Comparison of ENCODE assay signal across 8 cellular contexts in the genomic region with DNA sequence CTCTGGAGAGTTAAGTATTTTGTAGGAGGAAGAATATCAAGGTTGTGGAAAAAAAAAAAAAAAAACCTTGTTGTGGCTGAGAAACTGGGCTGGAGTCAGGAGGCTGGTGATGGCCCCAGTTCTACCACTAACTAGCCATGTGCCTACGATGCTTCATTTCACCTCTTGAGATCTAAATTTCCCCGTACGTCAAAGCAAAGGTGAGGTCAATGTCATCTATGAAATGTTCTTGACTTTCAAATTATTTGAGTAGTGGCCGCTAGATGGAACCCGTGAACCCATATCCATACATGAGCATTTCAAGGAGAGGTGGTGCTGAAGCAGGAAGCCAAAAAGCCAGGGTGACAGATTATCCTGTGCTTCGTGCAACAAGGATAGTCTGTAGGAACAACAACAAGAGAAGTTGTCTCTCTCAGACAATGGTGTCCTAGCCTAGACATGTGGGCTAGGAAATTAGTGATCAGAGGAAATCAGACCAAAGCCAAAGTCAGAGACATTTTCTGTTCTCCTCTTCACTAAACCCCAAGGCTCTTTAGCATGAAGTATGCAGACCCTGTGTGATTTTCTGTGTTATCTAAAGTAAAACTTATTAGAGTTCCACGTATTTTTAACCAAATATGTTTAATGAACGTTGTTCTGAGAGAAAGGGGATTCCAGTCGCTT.
A peak's percentile ranks its signal among the peaks of the same experiment; 100 is the strongest.
DNase-seq lines count a peak whose midpoint lies in the region; ATAC-seq and TF ChIP-seq lines count a peak whose summit lies in the region.

No MANE protein-coding gene starts in this region.

- H3K9ac ChIP-seq in neural cell (ENCODE audit: low read length) = no peak overlapping the region

- TF ChIP-seq POLR2A in esophagus muscularis mucosa (IDR thresholded peaks at IDR 0.05; ENCODE audit: low read depth) = no peak

- no peaks in the 10 kb centered on the region for H4K20me1 ChIP-seq in neural cell (ENCODE audit: insufficient read depth)

- no peak for TF ChIP-seq EP300 in esophagus muscularis mucosa (IDR thresholded peaks at IDR 0.05)
- TF ChIP-seq EP300 in neural cell (conservative IDR thresholded peaks at IDR 0.05; ENCODE audit: poor library complexity, severe bottlenecking) = no peak

- intact Hi-C loops in esophagus muscularis mucosa (cut with DNase I) = no loop called here

- no peak overlapping the region for H2AFZ ChIP-seq in neural cell (ENCODE audit: low read depth, low read length)

- H3K4me2 ChIP-seq in neural cell (ENCODE audit: low read length) = no peak overlapping the region

- no peaks in the 10 kb centered on the region for H3K36me3 ChIP-seq in esophagus muscularis mucosa
- H3K36me3 ChIP-seq in neural cell (ENCODE audit: insufficient read depth, low read length) = no peaks in the 10 kb centered on the region

- no peaks in the 10 kb centered on the region for H3K79me2 ChIP-seq in neural cell (replicated peaks; ENCODE audit: insufficient read depth, low read length)

- peak; percentile 45 to 66 (median 60) for TF ChIP-seq CTCF in esophagus muscularis mucosa (IDR thresholded peaks at IDR 0.05)
- TF ChIP-seq CTCF in neural cell (IDR thresholded peaks at IDR 0.05; ENCODE audit: poor library complexity, severe bottlenecking) = peak; percentile 78

- H3K4me3 ChIP-seq in esophagus muscularis mucosa (no peak overlapping the region), neural cell (ENCODE audit: low read length) (no peak overlapping the region)

- DNase-seq in CD1c-positive myeloid dendritic cell (ENCODE audit: extremely low spot score) = peak; percentile 78
- DNase-seq in NCI-H526 (lab: John Stamatoyannopoulos, UW) = peak; percentile 59 to 86
- peak; percentile 36 for DNase-seq in activated CD4-positive, alpha-beta T cell treated with anti-CD3 and anti-CD28 coated beads, Interleukin-2, amount 50 U/mL, for 1 hour
- DNase-seq in esophagus muscularis mucosa (ENCODE audit: extremely low spot score) = no peak

- H3F3A ChIP-seq in neural cell (ENCODE audit: insufficient read depth, low read length, poor library complexity, severe bottlenecking) = no peaks in the 10 kb centered on the region

- H3K9me2 ChIP-seq in neural cell (ENCODE audit: insufficient read depth, low read length) = no peaks in the 10 kb centered on the region

- H3K27ac ChIP-seq in esophagus muscularis mucosa (replicated peaks in 1 of 4) (no peak overlapping the region), neural cell (ENCODE audit: low read length) (no peak overlapping the region)

- peak; percentile 65 for TF ChIP-seq RAD21 in neural cell (conservative IDR thresholded peaks at IDR 0.05)

- peaks cover 0 to 32% (median 27%) of the 10 kb centered on the region in 4 donors for H3K4me1 ChIP-seq in esophagus muscularis mucosa

- H3K9me3 ChIP-seq in esophagus muscularis mucosa (no peaks in the 10 kb centered on the region), neural cell (ENCODE audit: low read length) (no peaks in the 10 kb centered on the region)

- ATAC-seq in GM18861 (IDR thresholded peaks at IDR 0.05; ENCODE audit: unreplicated experiment) = peak; percentile 63
- ATAC-seq in HG03439 (IDR thresholded peaks at IDR 0.05; ENCODE audit: unreplicated experiment) = peak; percentile 88
- no peak for ATAC-seq in GM18909 (IDR thresholded peaks at IDR 0.05; ENCODE audit: poor library complexity, unreplicated experiment)

- H3K27me3 ChIP-seq in esophagus muscularis mucosa (no peaks in the 10 kb centered on the region), neural cell (ENCODE audit: insufficient read depth, low read depth, low read length) (no peaks in the 10 kb centered on the region)

- 14% methylated on average over 9 of the region's 9 CpGs for WGBS in esophagus muscularis mucosa

TF ChIP-seq in neural cell, 6 proteins besides CTCF, POLR2A, EP300 and RAD21:
- TF ChIP-seq TAF1 (IDR thresholded peaks at IDR 0.05; ENCODE audit: low read depth) (no peak), SMC3 (conservative IDR thresholded peaks at IDR 0.05; ENCODE audit: poor library complexity) (peak; percentile 69), POLR2AphosphoS5 (IDR thresholded peaks at IDR 0.05) (no peak), MXI1 (conservative IDR thresholded peaks at IDR 0.05; ENCODE audit: poor library complexity, severe bottlenecking) (no peak)
